In the genomic region with DNA sequence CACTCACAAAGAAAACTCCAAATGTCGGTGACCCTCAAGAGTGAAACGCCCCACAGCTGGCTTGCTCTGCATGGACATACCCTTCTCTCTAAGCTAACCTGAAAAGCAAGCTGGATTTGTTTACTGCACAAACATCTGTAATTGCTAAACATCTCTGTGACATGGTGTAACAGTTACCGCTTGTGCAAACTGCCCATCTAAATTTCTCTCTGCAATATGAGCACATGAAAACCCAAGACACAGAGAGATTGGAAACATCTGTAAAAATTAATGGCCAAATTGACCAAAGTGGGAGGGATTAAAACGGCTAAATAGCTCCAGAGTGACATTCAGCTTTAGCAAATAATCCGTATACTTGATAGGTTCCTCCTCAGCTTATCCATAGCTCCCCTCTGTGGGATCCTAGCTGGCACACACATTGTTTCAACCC, we compare ENCODE assay signal across 10 cellular contexts.
DNase-seq lines count a peak whose midpoint lies in the region; ATAC-seq and TF ChIP-seq lines count a peak whose summit lies in the region.
"Had no signal": no experiment of that assay in that cellular context is flagged by ENCODE, and none has a peak within 500 bp of the region (broad histone marks: within the 10 kb centered on the region; RNA-seq: fewer than 3 reads in every experiment).

No MANE protein-coding gene starts in this region.

- no peaks in the 10 kb centered on the region for H3K9me3 ChIP-seq in tibial nerve
- H3K9me3 ChIP-seq: thoracic aorta had no signal

- no peak for TF ChIP-seq CTCF in brain microvascular endothelial cell (IDR thresholded peaks at IDR 0.05; ENCODE audit: low read depth, low read length, missing control alignments)
- TF ChIP-seq CTCF in kidney epithelial cell (IDR thresholded peaks at IDR 0.05; ENCODE audit: insufficient read depth, low read length, poor library complexity, severe bottlenecking): no peak
- no peak for TF ChIP-seq CTCF in tibial nerve (IDR thresholded peaks at IDR 0.05)

- H3K36me3 Mint-ChIP-seq in activated T-cell treated with anti-CD3 and anti-CD28 coated beads, Interleukin-2, amount 50 U/mL, for 24 hours (ENCODE audit: low read depth): peaks cover 12% of the 10 kb centered on the region

- peaks cover 2% of the 10 kb centered on the region for H3K27me3 Mint-ChIP-seq in activated T-cell treated with anti-CD3 and anti-CD28 coated beads, Interleukin-2, amount 50 U/mL, for 24 hours

- 23 to 51% methylated on average over 5 of the region's 5 CpGs for WGBS in tibial nerve, 2 donors

- H3K4me1 Mint-ChIP-seq in activated T-cell treated with anti-CD3 and anti-CD28 coated beads, Interleukin-2, amount 50 U/mL, for 24 hours (ENCODE audit: low read depth): peaks cover 46% of the 10 kb centered on the region

- in situ Hi-C loops in brain microvascular endothelial cell (cut with HindIII; ENCODE audit: low pct_ligation_motif_present, low sequenced_read_pairs): no loop called here

- no peak overlapping the region for H3K4me3 Mint-ChIP-seq in activated T-cell treated with anti-CD3 and anti-CD28 coated beads, Interleukin-2, amount 50 U/mL, for 24 hours

- H3K27ac Mint-ChIP-seq in activated T-cell treated with anti-CD3 and anti-CD28 coated beads, Interleukin-2, amount 50 U/mL, for 24 hours: peak overlapping the region; percentile 14

- TF ChIP-seq EP300 in tibial nerve (IDR thresholded peaks at IDR 0.05): peak in 1 of 2 donors; percentile 44

- H3K4me3 ChIP-seq in brain microvascular endothelial cell (ENCODE audit: low read depth, low read length) (peak overlapping the region; percentile 62), kidney epithelial cell (ENCODE audit: low read depth, low read length) (peak overlapping the region; percentile 37), tibial nerve (peak overlapping the region in 2 of 4 donors; percentile 12 to 37)
- H3K4me3 ChIP-seq: SK-N-MC, thoracic aorta had no signal

- H3K9me3 Mint-ChIP-seq in activated T-cell treated with anti-CD3 and anti-CD28 coated beads, Interleukin-2, amount 50 U/mL, for 24 hours: no peaks in the 10 kb centered on the region

- H3K36me3 ChIP-seq in brain microvascular endothelial cell (replicated peaks) (no peaks in the 10 kb centered on the region), kidney epithelial cell (ENCODE audit: control insufficient read depth, insufficient read depth, low read length) (no peaks in the 10 kb centered on the region), tibial nerve (no peaks in the 10 kb centered on the region)
- H3K36me3 ChIP-seq: thoracic aorta had no signal

- ATAC-seq in HG02642 (IDR thresholded peaks at IDR 0.05; ENCODE audit: poor library complexity, unreplicated experiment): no peak

- peak overlapping the region; percentile 94 for H3K27ac ChIP-seq in brain microvascular endothelial cell
- H3K27ac ChIP-seq in tibial nerve: peak overlapping the region in 3 of 4 donors; percentile 27 to 81 (median 74)
- H3K27ac ChIP-seq: SK-N-MC, thoracic aorta had no signal

- no peak for DNase-seq in activated T-cell treated with anti-CD3 and anti-CD28 coated beads, Interleukin-2, amount 50 U/mL, for 24 hours
- no peak for DNase-seq in activated T-cell treated with anti-CD3 and anti-CD28 coated beads, Interleukin-2, amount 50 U/mL, for 48 hours
- DNase-seq in brain microvascular endothelial cell: no peak
- no peak for DNase-seq in kidney epithelial cell (ENCODE audit: low read depth)
- peak in 1 of 2 donors; percentile 8 for DNase-seq in tibial nerve (ENCODE audit: low spot score in 2 of 2)
- no peak for DNase-seq in occipital lobe (lab: John Stamatoyannopoulos, UW)
- DNase-seq in activated naive CD4-positive, alpha-beta T cell (lab: John Stamatoyannopoulos, UW): no peak

- no peak for TF ChIP-seq POLR2A in tibial nerve (IDR thresholded peaks at IDR 0.05)

- H3K4me1 ChIP-seq in tibial nerve: peaks cover 0 to 11% (median 0%) of the 10 kb centered on the region in 4 donors

- H3K27me3 ChIP-seq in brain microvascular endothelial cell (replicated peaks) (no peaks in the 10 kb centered on the region), kidney epithelial cell (ENCODE audit: control insufficient read depth, insufficient read depth, low read length) (no peaks in the 10 kb centered on the region), tibial nerve (no peaks in the 10 kb centered on the region)
